In the genomic region with DNA sequence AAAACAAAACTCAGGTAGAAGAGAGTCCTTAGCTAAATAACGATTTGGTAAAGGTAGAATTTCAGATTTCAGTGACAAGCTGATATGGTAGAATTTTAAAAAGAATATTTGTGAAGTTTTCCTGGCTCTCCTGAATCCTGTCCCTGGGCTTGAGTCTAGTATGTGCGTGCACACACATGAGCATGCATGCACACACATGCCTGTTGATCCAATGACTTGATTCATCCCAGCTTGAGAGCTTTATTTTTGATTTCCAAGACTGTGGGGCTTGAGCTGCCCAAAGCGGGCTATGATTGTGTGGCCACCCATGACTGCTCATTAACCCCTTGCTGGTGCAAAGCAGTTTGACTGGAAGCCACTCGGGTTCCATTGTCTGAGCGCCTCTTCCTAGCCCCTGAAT, we compare ENCODE assay signal across 24 cellular contexts. TPM values are rescaled to one million over a fixed set of nuclear protein-coding genes. Genes with fewer than 3 reads are reported as not detected.
"Had no signal": no experiment of that assay in that cellular context is flagged by ENCODE, and none has a peak within 500 bp of the region (broad histone marks: within the 10 kb centered on the region; RNA-seq: fewer than 3 reads in every experiment).

No MANE protein-coding gene starts in this region.

- H3K27ac ChIP-seq: colonic mucosa, esophagus squamous epithelium, gastroesophageal sphincter, heart left ventricle, hepatocyte, left lung, lower lobe of right lung had no signal

- H3K4me3 ChIP-seq: colonic mucosa, esophagus squamous epithelium, gastroesophageal sphincter, heart left ventricle, hepatocyte, left lung, lower lobe of right lung had no signal

- H3K9me3 ChIP-seq: colonic mucosa, esophagus squamous epithelium, gastroesophageal sphincter, heart left ventricle, left lung, lower lobe of right lung had no signal

- H3K4me1 ChIP-seq: colonic mucosa, gastroesophageal sphincter, left lung, lower lobe of right lung had no signal

- H3K36me3 ChIP-seq: colonic mucosa, esophagus squamous epithelium, gastroesophageal sphincter, heart left ventricle, lower lobe of right lung had no signal

- ATAC-seq: effector memory CD8-positive, alpha-beta T cell; esophagus mucosa; gastroesophageal sphincter; heart left ventricle; left cardiac atrium; left lung; left ventricle myocardium superior; lower lobe of right lung; naive thymus-derived CD4-positive, alpha-beta T cell had no signal

- DNase-seq: cerebellar nuclear complex; colonic mucosa; cortex of kidney; effector CD8-positive, alpha-beta T cell; effector memory CD8-positive, alpha-beta T cell; endodermal cell; erythroblast; esophagus squamous epithelium; foreskin fibroblast; heart left ventricle; hypothalamus; immature natural killer cell; islet precursor cell; left cardiac atrium; left lung; left ventricle myocardium superior; lower lobe of right lung; mesenchymal stem cell; midbrain; naive thymus-derived CD4-positive, alpha-beta T cell had no signal

- H3K27me3 ChIP-seq: colonic mucosa, hepatocyte had no signal

RNA-seq across cellular contexts. Expression of a gene that starts 9.0 kb away (rescaled TPM):
- total RNA-seq: left ventricle myocardium superior; mononuclear cell; naive thymus-derived CD4-positive, alpha-beta T cell had no signal
- polyA plus RNA-seq: immature natural killer cell; naive thymus-derived CD4-positive, alpha-beta T cell had no signal
